8 cellular contexts compared by ENCODE assay signal in the genomic region with DNA sequence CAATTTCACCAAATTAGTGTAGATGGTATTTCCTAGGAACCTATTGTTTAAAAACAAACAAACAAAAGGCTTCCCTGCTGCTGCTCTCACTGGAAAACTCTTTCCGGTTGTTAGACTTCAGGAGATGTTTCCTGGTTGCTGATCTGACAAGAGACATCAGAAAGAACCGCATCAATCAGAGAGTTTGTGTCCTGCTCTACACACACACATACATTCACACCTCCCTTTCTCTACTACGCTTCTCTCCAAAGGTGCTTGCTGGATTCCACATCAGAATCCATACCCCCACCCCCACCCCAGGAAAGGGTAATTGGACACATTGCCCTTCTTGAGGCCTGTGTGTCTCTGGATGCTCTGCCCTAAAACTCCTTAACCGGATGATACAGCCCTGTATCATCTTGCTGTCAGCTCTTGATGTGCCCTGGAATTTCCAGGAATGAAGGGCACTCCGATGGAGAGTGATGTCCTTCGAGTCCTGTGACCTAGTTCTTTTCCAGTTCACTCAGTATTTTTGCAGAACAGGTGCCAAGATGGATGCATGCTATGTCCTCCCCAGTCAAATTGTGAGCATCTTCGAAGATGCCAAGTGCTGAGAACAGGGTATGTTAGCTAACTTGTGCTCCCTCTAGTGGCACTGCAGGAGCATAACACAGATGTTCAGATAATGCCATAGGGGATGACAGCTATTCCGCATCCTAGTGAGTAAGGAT.
DNase-seq lines count a peak whose midpoint lies in the region; ATAC-seq, FAIRE-seq and TF ChIP-seq lines count a peak whose summit lies in the region.

No MANE protein-coding gene starts in this region.

- H3K27me3 ChIP-seq in HAP-1 (ENCODE audit: low read depth) (no peaks in the 10 kb centered on the region), MG63 (no peaks in the 10 kb centered on the region; the same call in 1 of the 2 replicates), GM12878 (replicated peaks in 1 of 2; ENCODE audit: control insufficient read depth in 2 of 2, insufficient read depth in 2 of 2, low read length in 1 of 2) (no peaks in the 10 kb centered on the region), gastrocnemius medialis (no peaks in the 10 kb centered on the region)

- BruUV-seq in GM12878 (replicated peaks; lab: Mats Ljungman, UMichigan): no TSS peak

- peaks cover 20% of the 10 kb centered on the region for H3K27me3 Mint-ChIP-seq in activated CD4-positive, alpha-beta T cell treated with anti-CD3 and anti-CD28 coated beads for 36 hours

- H3K9me3 Mint-ChIP-seq in activated CD4-positive, alpha-beta T cell treated with anti-CD3 and anti-CD28 coated beads for 36 hours (ENCODE audit: low read depth): peaks cover 5% of the 10 kb centered on the region

- 36% methylated on average over 8 of the region's 8 CpGs for WGBS in GM12878 (ENCODE audit: insufficient coverage, insufficient replicate concordance, low lambda C conversion rate, missing lambda C conversion rate)

- RAD21 ChIA-PET in GM12878 (lab: Charles Lee; ENCODE audit: unreplicated experiment): interaction anchor here (0.6 to 3.9 kb wide), 16 partner anchors 10 to 802 kb away, joined by 3 to 81 read pairs (median 4); no protein-coding TSS in a partner anchor

- peak; percentile 31 for DNase-seq in activated CD4-positive, alpha-beta T cell treated with anti-CD3 and anti-CD28 coated beads for 36 hours
- DNase-seq in activated CD4-positive, alpha-beta T cell treated with anti-CD3 and anti-CD28 coated beads for 1 hour: no peak
- DNase-seq in HAP-1 (ENCODE audit: low spot score in 2 of 2) (peak; percentile 38 to 60), MG63 (peak; percentile 12), RWPE1 (ENCODE audit: low spot score) (peak; percentile 87), GM12878 (ENCODE audit: low read depth, low spot score) (peak; percentile 30), hypothalamus (lab: John Stamatoyannopoulos, UW) (peak in 33 of 51 donors; percentile 0 to 73 (median 16)), gastrocnemius medialis (no peak)

- in situ Hi-C loops in HAP-1 (cut with MboI; ENCODE audit: low sequenced_read_pairs) (loop anchor here (25.0 kb wide), 1 partner anchor 354 kb away; no protein-coding TSS in a partner anchor), GM12878 (cut with MboI) (loop anchor here (5.0 kb wide), 1 partner anchor 354 kb away; no protein-coding TSS in a partner anchor), gastrocnemius medialis (cut with MboI; ENCODE audit: low sequenced_read_pairs in 4 of 4) (loop anchor here in 1 of 4 donors (25.0 kb wide), 1 partner anchor 354 kb away; no protein-coding TSS in a partner anchor)

- H3K36me3 ChIP-seq in HAP-1 (replicated peaks) (no peaks in the 10 kb centered on the region), MG63 (no peaks in the 10 kb centered on the region), GM12878 (ENCODE audit: control insufficient read depth in 2 of 2, insufficient read depth in 2 of 2, low read length in 1 of 2) (no peaks in the 10 kb centered on the region), gastrocnemius medialis (no peaks in the 10 kb centered on the region)

- POLR2A ChIA-PET in activated CD4-positive, alpha-beta T cell treated with anti-CD3 and anti-CD28 coated beads for 36 hours (lab: Charles Lee): no interaction called here
- POLR2A ChIA-PET in RWPE1 (lab: Yijun Ruan, JAX; ENCODE audit: low non-redundant PET) (interaction anchor here (0.6 kb wide), 1 partner anchor 114 kb away, joined by 10 read pairs; no protein-coding TSS in a partner anchor), GM12878 (lab: Charles Lee) (interaction anchor here (0.6 kb wide), 1 partner anchor 321 kb away, joined by 5 read pairs; no protein-coding TSS in a partner anchor)

- H3K4me3 Mint-ChIP-seq in activated CD4-positive, alpha-beta T cell treated with anti-CD3 and anti-CD28 coated beads for 36 hours: no peak overlapping the region

- H3K27ac ChIP-seq in RWPE1: no peak overlapping the region
- H3K27ac ChIP-seq in GM12878 (ENCODE audit: control insufficient read depth, insufficient read depth): no peak overlapping the region
- no peak overlapping the region for H3K27ac ChIP-seq in gastrocnemius medialis

- peak; percentile 97 for TF ChIP-seq RAD21 in GM12878 (IDR thresholded peaks at IDR 0.05; ENCODE audit: insufficient read depth, low read depth, low read length)

- SMC1A ChIA-PET in GM12878 (lab: Charles Lee; ENCODE audit: uncharacterized antibody, unreplicated experiment): interaction anchor here (0.6 to 5.5 kb wide), 18 partner anchors 13 to 398 kb away, joined by 3 to 107 read pairs (median 3); no protein-coding TSS in a partner anchor

- no peak for TF ChIP-seq EP300 in GM12878 (IDR thresholded peaks at IDR 0.05; ENCODE audit: borderline replicate concordance in 1 of 2, control insufficient read depth in 1 of 2, low read depth in 2 of 2, low read length in 2 of 2)

- intact Hi-C loops in activated CD4-positive, alpha-beta T cell treated with anti-CD3 and anti-CD28 coated beads for 36 hours (cut with DNase I, micrococcal nuclease): loop anchor here (1.0 to 10.0 kb wide), 6 partner anchors 273 to 487 kb away; no protein-coding TSS in a partner anchor
- intact Hi-C loops in GM12878 (cut with micrococcal nuclease; ENCODE audit: unreplicated experiment): loop anchor here (1.0 to 5.0 kb wide), 7 partner anchors 114 to 396 kb away; no protein-coding TSS in a partner anchor
- intact Hi-C loops in gastrocnemius medialis (cut with DNase I; ENCODE audit: low total_unique reads): no loop called here

- no peak overlapping the region for H2AFZ ChIP-seq in GM12878 (ENCODE audit: control insufficient read depth, low read depth, low read length)

- H3K9ac ChIP-seq in GM12878 (ENCODE audit: control insufficient read depth, insufficient read depth, low read length): no peak overlapping the region

- FAIRE-seq in GM12878 (lab: Jason Lieb, UNC): peak; percentile 98

- no peaks in the 10 kb centered on the region for H4K20me1 ChIP-seq in GM12878 (ENCODE audit: control insufficient read depth, insufficient read depth)

- no peaks in the 10 kb centered on the region for H3K36me3 Mint-ChIP-seq in activated CD4-positive, alpha-beta T cell treated with anti-CD3 and anti-CD28 coated beads for 36 hours (ENCODE audit: low read depth)

- peak; percentile 74 for ATAC-seq in activated CD4-positive, alpha-beta T cell treated with anti-CD3 and anti-CD28 coated beads for 36 hours
- ATAC-seq in GM12878: peak; percentile 98
- ATAC-seq in gastrocnemius medialis: no peak

- H3K4me1 Mint-ChIP-seq in activated CD4-positive, alpha-beta T cell treated with anti-CD3 and anti-CD28 coated beads for 36 hours: no peaks in the 10 kb centered on the region

- H3K4me3 ChIP-seq in HAP-1 (no peak overlapping the region), MG63 (no peak overlapping the region), GM12878 (no peak overlapping the region), gastrocnemius medialis (no peak overlapping the region)

- H3K79me2 ChIP-seq in GM12878 (ENCODE audit: control insufficient read depth, insufficient read depth, low read length): no peaks in the 10 kb centered on the region

- CTCF ChIA-PET in activated CD4-positive, alpha-beta T cell treated with anti-CD3 and anti-CD28 coated beads for 36 hours (lab: Charles Lee): interaction anchor here (0.5 to 2.1 kb wide), 11 partner anchors 10 to 395 kb away, joined by 3 to 25 read pairs (median 3); no protein-coding TSS in a partner anchor
- CTCF ChIA-PET in RWPE1 (lab: Yijun Ruan, JAX): interaction anchor here (0.5 to 1.5 kb wide), 19 partner anchors 8 to 1437 kb away, joined by 3 to 17 read pairs (median 3); no protein-coding TSS in a partner anchor
- CTCF ChIA-PET in GM12878 (lab: Yijun Ruan, JAX): interaction anchor here (0.7 to 6.0 kb wide), 19 partner anchors 8 to 426 kb away, joined by 3 to 143 read pairs (median 4); no protein-coding TSS in a partner anchor

- H3K27ac Mint-ChIP-seq in activated CD4-positive, alpha-beta T cell treated with anti-CD3 and anti-CD28 coated beads for 36 hours: no peak overlapping the region

- H3K9me3 ChIP-seq in HAP-1: no peaks in the 10 kb centered on the region
- H3K9me3 ChIP-seq in MG63: no peaks in the 10 kb centered on the region
- H3K9me3 ChIP-seq in GM12878 (replicated peaks; ENCODE audit: control insufficient read depth, insufficient read depth, low read length): no peaks in the 10 kb centered on the region
- H3K9me3 ChIP-seq in gastrocnemius medialis: no peaks in the 10 kb centered on the region

- no peak for TF ChIP-seq POLR2A in GM12878 (IDR thresholded peaks at IDR 0.05; ENCODE audit: low read depth, low read length)
- no peak for TF ChIP-seq POLR2A in gastrocnemius medialis (IDR thresholded peaks at IDR 0.05)

- H3K4me2 ChIP-seq in GM12878 (ENCODE audit: control insufficient read depth, insufficient read depth): no peak overlapping the region

- H3K4me1 ChIP-seq in HAP-1 (no peaks in the 10 kb centered on the region), GM12878 (ENCODE audit: control insufficient read depth, insufficient read depth, low read length) (no peaks in the 10 kb centered on the region), gastrocnemius medialis (no peaks in the 10 kb centered on the region)

- TF ChIP-seq CTCF in RWPE1 (conservative IDR thresholded peaks at IDR 0.05; ENCODE audit: low read depth) (peak; percentile 91), GM12878 (IDR thresholded peaks at IDR 0.05 in 2 of 3, conservative IDR thresholded peaks at IDR 0.05 in 1 of 3; ENCODE audit: control insufficient read depth in 2 of 3, extremely low read depth in 1 of 3, insufficient read depth in 1 of 3, low read depth in 3 of 3, low read length in 3 of 3) (peak; percentile 94 to 97 (median 94); a peak in 5 of 6 replicates), gastrocnemius medialis (IDR thresholded peaks at IDR 0.05 in 4 of 5, conservative IDR thresholded peaks at IDR 0.05 in 1 of 5) (peak; percentile 19 to 50 (median 43))

TF ChIP-seq in GM12878, 131 proteins besides CTCF, POLR2A, EP300 and RAD21 (continues in another document):
- peak; percentile 79; the same call in 1 of the 2 replicates for TF ChIP-seq YY1 (IDR thresholded peaks at IDR 0.05; ENCODE audit: low read depth, low read length)
- TF ChIP-seq MLLT1 (IDR thresholded peaks at IDR 0.05): 0 out of 2 replicates have a peak, but pooled peaks have one; percentile 24
- peak; percentile 31 for TF ChIP-seq RELA (IDR thresholded peaks at IDR 0.05; ENCODE audit: borderline replicate concordance, partially characterized antibody)
- TF ChIP-seq HDGF (IDR thresholded peaks at IDR 0.05): peak; percentile 59; the same call in 1 of the 2 replicates

Comparison
In these comparisons a context has a peak if more than half of its experiments do, and no peak if none do; other contexts are left out.
1. DNase-seq: peak in activated CD4-positive, alpha-beta T cell treated with anti-CD3 and anti-CD28 coated beads for 36 hours (single experiment), HAP-1 (2 of 2), MG63 (single experiment), RWPE1 (single experiment), GM12878 (single experiment) and hypothalamus (33 of 51); none in activated CD4-positive, alpha-beta T cell treated with anti-CD3 and anti-CD28 coated beads for 1 hour (single experiment) and gastrocnemius medialis (0 of 2).
2. ATAC-seq: peak in activated CD4-positive, alpha-beta T cell treated with anti-CD3 and anti-CD28 coated beads for 36 hours (single experiment) and GM12878 (single experiment); none in gastrocnemius medialis (0 of 2).
3. CTCF ChIP-seq: peak in every context shown above with its lines; median percentile 94 in GM12878; 91 in RWPE1; 43 in gastrocnemius medialis.